16 cellular contexts compared by ENCODE assay signal in the genomic region with DNA sequence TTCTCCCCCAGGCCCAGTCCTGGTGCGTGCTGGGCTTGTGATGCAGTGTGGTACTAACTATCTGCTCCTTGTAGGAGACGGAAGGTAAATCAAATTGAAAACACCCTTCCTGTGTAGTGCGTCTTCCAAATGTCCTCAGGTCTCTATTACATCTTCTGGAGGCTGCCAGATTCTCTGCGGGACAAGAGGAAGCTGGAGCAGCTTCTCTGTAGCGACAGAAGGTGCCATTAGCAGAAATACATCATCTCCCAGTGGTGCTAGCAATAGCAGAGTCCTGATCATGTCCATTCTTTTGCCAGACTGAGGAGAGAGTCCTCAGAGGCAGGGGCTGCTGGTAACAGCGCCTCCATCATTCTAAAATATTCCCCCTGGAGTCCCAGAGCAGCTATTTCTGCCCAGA.
DNase-seq lines count a peak whose midpoint lies in the region; ATAC-seq and TF ChIP-seq lines count a peak whose summit lies in the region.
"Had no signal": no experiment of that assay in that cellular context is flagged by ENCODE, and none has a peak within 500 bp of the region (broad histone marks: within the 10 kb centered on the region; RNA-seq: fewer than 3 reads in every experiment).

No MANE protein-coding gene starts in this region.

- no peak overlapping the region for H3K27ac ChIP-seq in esophagus muscularis mucosa (replicated peaks in 1 of 4)
- no peak overlapping the region for H3K27ac ChIP-seq in neural progenitor cell
- H3K27ac ChIP-seq: A549, C4-2B had no signal

- no peaks in the 10 kb centered on the region for H3K79me2 ChIP-seq in neural progenitor cell (ENCODE audit: low read depth)

- TF ChIP-seq EP300 in esophagus muscularis mucosa (IDR thresholded peaks at IDR 0.05) = no peak

- DNase-seq in cerebellar cortex (ENCODE audit: low spot score) (peak; percentile 84), esophagus muscularis mucosa (ENCODE audit: extremely low spot score) (peak; percentile 29), neural progenitor cell (ENCODE audit: low spot score) (no peak), MCF 10A (ENCODE audit: unreplicated experiment) (no peak), SK-N-DZ (ENCODE audit: low spot score) (no peak), posterior vena cava (ENCODE audit: low spot score) (no peak)
- DNase-seq: BE2C; CD4-positive, alpha-beta memory T cell; DMS79 treated with DMSO at 0.1 percent for 48 hours; EL; GDM1; H7; IMR-90 had no signal

- no peak overlapping the region for H3K4me3 Mint-ChIP-seq in neural progenitor cell
- H3K4me3 Mint-ChIP-seq in MCF 10A (ENCODE audit: unreplicated experiment) = no peak overlapping the region
- H3K4me3 Mint-ChIP-seq: CD4-positive, alpha-beta memory T cell had no signal

- peak overlapping the region; percentile 81 for H2AFZ ChIP-seq in neural progenitor cell (replicated peaks)

- POLR2A ChIA-PET in MCF 10A (lab: Yijun Ruan, JAX) = no interaction called here

- H3K9me3 Mint-ChIP-seq in neural progenitor cell (peaks cover 12% of the 10 kb centered on the region), MCF 10A (ENCODE audit: unreplicated experiment) (no peaks in the 10 kb centered on the region)

- H3K4me3 ChIP-seq in esophagus muscularis mucosa (no peak overlapping the region), neural progenitor cell (no peak overlapping the region)
- H3K4me3 ChIP-seq: A549 had no signal

- no peak for TF ChIP-seq POLR2A in esophagus muscularis mucosa (IDR thresholded peaks at IDR 0.05; ENCODE audit: low read depth)

- no peak for ATAC-seq in HG03095 (IDR thresholded peaks at IDR 0.05; ENCODE audit: unreplicated experiment)
- ATAC-seq: A549 had no signal

- intact Hi-C loops in esophagus muscularis mucosa (cut with DNase I) = no loop called here
- intact Hi-C loops in MCF 10A (cut with micrococcal nuclease) = loop anchor here (10.0 kb wide), 1 partner anchor 878 kb away; no protein-coding TSS in a partner anchor
- intact Hi-C loops in posterior vena cava (cut with DNase I) = no loop called here

- no peaks in the 10 kb centered on the region for H3K9me3 ChIP-seq in esophagus muscularis mucosa
- H3K9me3 ChIP-seq in neural progenitor cell (ENCODE audit: low read depth) = no peaks in the 10 kb centered on the region
- H3K9me3 ChIP-seq: A549, BE2C had no signal

- H3K27me3 Mint-ChIP-seq in neural progenitor cell (ENCODE audit: insufficient read depth, low read depth) (peaks cover 6% of the 10 kb centered on the region), MCF 10A (ENCODE audit: insufficient read depth, unreplicated experiment) (no peaks in the 10 kb centered on the region)
- H3K27me3 Mint-ChIP-seq: CD4-positive, alpha-beta memory T cell had no signal

- 100% methylated on average over 3 of the region's 6 CpGs for WGBS in esophagus muscularis mucosa

- H3K36me3 ChIP-seq in esophagus muscularis mucosa (no peaks in the 10 kb centered on the region), neural progenitor cell (no peaks in the 10 kb centered on the region)
- H3K36me3 ChIP-seq: BE2C had no signal

- CTCF ChIA-PET in MCF 10A (lab: Yijun Ruan, JAX) = no interaction called here

- TF ChIP-seq CTCF in esophagus muscularis mucosa (IDR thresholded peaks at IDR 0.05) (no peak), neural progenitor cell (IDR thresholded peaks at IDR 0.05) (no peak), MCF 10A (IDR thresholded peaks at IDR 0.05; ENCODE audit: unreplicated experiment) (no peak)

- H4K20me1 ChIP-seq in neural progenitor cell (ENCODE audit: low read depth) = no peaks in the 10 kb centered on the region

- H3F3A ChIP-seq in neural progenitor cell (ENCODE audit: low read depth) = no peaks in the 10 kb centered on the region

- H3K4me2 ChIP-seq in neural progenitor cell = peak overlapping the region; percentile 24
- H3K4me2 ChIP-seq: A549 had no signal

- peaks cover 38% of the 10 kb centered on the region for H3K4me1 Mint-ChIP-seq in neural progenitor cell
- peaks cover 17% of the 10 kb centered on the region for H3K4me1 Mint-ChIP-seq in MCF 10A (ENCODE audit: insufficient read depth, unreplicated experiment)
- H3K4me1 Mint-ChIP-seq: CD4-positive, alpha-beta memory T cell had no signal

- H3K36me3 Mint-ChIP-seq in neural progenitor cell (no peaks in the 10 kb centered on the region), MCF 10A (ENCODE audit: insufficient read depth, unreplicated experiment) (no peaks in the 10 kb centered on the region)
- H3K36me3 Mint-ChIP-seq: CD4-positive, alpha-beta memory T cell had no signal

- H3K27me3 ChIP-seq in esophagus muscularis mucosa = no peaks in the 10 kb centered on the region
- H3K27me3 ChIP-seq in neural progenitor cell = no peaks in the 10 kb centered on the region
- H3K27me3 ChIP-seq: BE2C had no signal

- peak overlapping the region; percentile 86 for H3K27ac Mint-ChIP-seq in neural progenitor cell
- no peak overlapping the region for H3K27ac Mint-ChIP-seq in MCF 10A (ENCODE audit: low read depth, unreplicated experiment)
- H3K27ac Mint-ChIP-seq: CD4-positive, alpha-beta memory T cell had no signal

- peaks cover 0 to 11% (median 8%) of the 10 kb centered on the region in 4 donors for H3K4me1 ChIP-seq in esophagus muscularis mucosa
- H3K4me1 ChIP-seq in neural progenitor cell = peaks cover 13% of the 10 kb centered on the region
- H3K4me1 ChIP-seq: BE2C had no signal

- no peak overlapping the region for H3K9ac ChIP-seq in neural progenitor cell

- BruUV-seq in MCF 10A (replicated peaks; lab: Mats Ljungman, UMichigan) = no TSS peak

Comparison
In these comparisons a context has a peak if more than half of its experiments do, and no peak if none do; other contexts are left out.
1. DNase-seq: peak in cerebellar cortex (single experiment) and esophagus muscularis mucosa (single experiment); none in neural progenitor cell (single experiment), MCF 10A (single experiment), SK-N-DZ (single experiment) and posterior vena cava (single experiment).